Comparison of ENCODE assay signal across 15 cellular contexts in genomic region chr19:15114153-15114540, GRCh38. TPM values are rescaled to one million over a fixed set of nuclear protein-coding genes. Genes with fewer than 3 reads are reported as not detected.
DNase-seq lines count a peak whose midpoint lies in the region; ATAC-seq and TF ChIP-seq lines count a peak whose summit lies in the region.
"Had no signal": no experiment of that assay in that cellular context is flagged by ENCODE, and none has a peak within 500 bp of the region (broad histone marks: within the 10 kb centered on the region; RNA-seq: fewer than 3 reads in every experiment).

No MANE protein-coding gene starts in this region.

- H3K27me3 ChIP-seq in ACC112 (ENCODE audit: insufficient read depth, low read length): no peaks in the 10 kb centered on the region
- H3K27me3 ChIP-seq in HAP-1 (ENCODE audit: low read depth): no peaks in the 10 kb centered on the region
- H3K27me3 ChIP-seq: BE2C had no signal

- H2AFZ ChIP-seq in ACC112 (ENCODE audit: low read length, unreplicated experiment): no peak overlapping the region

- ATAC-seq in GM18909 (IDR thresholded peaks at IDR 0.05; ENCODE audit: poor library complexity, unreplicated experiment) (no peak), GM19455 (IDR thresholded peaks at IDR 0.05; ENCODE audit: unreplicated experiment) (no peak)

- H3K27ac ChIP-seq in ACC112 (ENCODE audit: low read depth, low read length): peak overlapping the region; percentile 62; the same call in 1 of the 2 replicates

- H3K36me3 ChIP-seq in ACC112 (ENCODE audit: insufficient read depth, low read length) (peaks cover 20% of the 10 kb centered on the region; the same call in 1 of the 2 replicates), HAP-1 (replicated peaks) (peaks cover 91% of the 10 kb centered on the region)

- TF ChIP-seq CTCF in cardiac fibroblast (IDR thresholded peaks at IDR 0.05; ENCODE audit: low read depth, low read length): no peak

- in situ Hi-C loops in HAP-1 (cut with MboI; ENCODE audit: low sequenced_read_pairs): no loop called here

- H3K79me2 ChIP-seq in ACC112 (ENCODE audit: control insufficient read depth, insufficient read depth, low read length, unreplicated experiment): peaks cover under 1% of the 10 kb centered on the region

- DNase-seq in LHCN-M2 (ENCODE audit: low read depth): peak; percentile 65
- DNase-seq in cardiac fibroblast (ENCODE audit: low read depth in 2 of 2): peak; percentile 71 to 75
- peak; percentile 43 for DNase-seq in kidney tubule cell (ENCODE audit: low spot score)
- no peak for DNase-seq in HAP-1 (ENCODE audit: low spot score in 2 of 2)
- DNase-seq in AML-193 (lab: John Stamatoyannopoulos, UW): no peak
- DNase-seq: activated CD4-positive, alpha-beta T cell treated with anti-CD3 and anti-CD28 coated beads, Interleukin-2, amount 50 U/mL, for 4 hours; BE2C; NCI-H510A treated with DMSO at 0.1 percent for 48 hours had no signal

- H3K4me1 ChIP-seq in ACC112 (ENCODE audit: control insufficient read depth, insufficient read depth, low read length, unreplicated experiment) (peaks cover 17% of the 10 kb centered on the region), HAP-1 (no peaks in the 10 kb centered on the region)
- H3K4me1 ChIP-seq: BE2C had no signal

- no peak overlapping the region for H3K4me3 ChIP-seq in ACC112 (ENCODE audit: low read depth, low read length)
- no peak overlapping the region for H3K4me3 ChIP-seq in cardiac fibroblast (replicated peaks in 1 of 2; ENCODE audit: low read depth in 2 of 2, low read length in 2 of 2)
- H3K4me3 ChIP-seq in HAP-1: no peak overlapping the region

- no peaks in the 10 kb centered on the region for H3K9me3 ChIP-seq in HAP-1
- H3K9me3 ChIP-seq: BE2C had no signal

RNA-seq across cellular contexts. Expression of gene SYDE1, which starts 6.9 kb away (rescaled TPM):
- total RNA-seq in LHCN-M2 (2014; rRNA removed): 68.1 and 78.8 TPM in 2 replicates
- 68.0 TPM for polyA plus RNA-seq in LHCN-M2 (2012)
- total RNA-seq: mononuclear cell had no signal

RNA-seq across cellular contexts. Expression of gene OR1I1, which starts 32.1 kb away (rescaled TPM):
- not detected in 2 replicates for total RNA-seq in LHCN-M2 (2014; rRNA removed)
- polyA plus RNA-seq in LHCN-M2 (2012): not detected
- total RNA-seq: activated T-helper 1 cell treated with anti-CD3 and anti-CD28 coated beads, Interleukin-12 subunit alpha, Interleukin-12 subunit beta, Interleukin-2, Interleukin-4 antibody, amounts not matched to agents 30 ng/mL and 10 ng/mL and 1 ng/mL, durations not matched to agents 14 hours and 24 hours and 36 hours; mononuclear cell; ureter had no signal
- polyA plus RNA-seq: esophagus had no signal

Comparison
In these comparisons a context has a peak if more than half of its experiments do, and no peak if none do; other contexts are left out.
1. DNase-seq: peak in LHCN-M2 (single experiment), cardiac fibroblast (2 of 2) and kidney tubule cell (single experiment); none in HAP-1 (0 of 2) and AML-193 (0 of 2).